In genomic region chrX:39144965-39145364, GRCh38 we compare ENCODE assay signal across 1 cellular context.
TF ChIP-seq lines count a peak whose summit lies in the region.

No MANE protein-coding gene starts in this region.

TF ChIP-seq in GM12878, 131 proteins besides CTCF, POLR2A, EP300 and RAD21 (continued from another document):
- TF ChIP-seq ZNF687 (IDR thresholded peaks at IDR 0.05): peak; percentile 72
- peak; percentile 80 for TF ChIP-seq SPI1 (IDR thresholded peaks at IDR 0.05; ENCODE audit: borderline replicate concordance, insufficient read depth, low read depth, low read length)
- TF ChIP-seq MTA3 (IDR thresholded peaks at IDR 0.05; ENCODE audit: borderline replicate concordance, low read length): no peak
- no peak for TF ChIP-seq ZBTB40 (IDR thresholded peaks at IDR 0.05; ENCODE audit: borderline replicate concordance)
